Comparison of ENCODE assay signal across 12 cellular contexts in the genomic region with DNA sequence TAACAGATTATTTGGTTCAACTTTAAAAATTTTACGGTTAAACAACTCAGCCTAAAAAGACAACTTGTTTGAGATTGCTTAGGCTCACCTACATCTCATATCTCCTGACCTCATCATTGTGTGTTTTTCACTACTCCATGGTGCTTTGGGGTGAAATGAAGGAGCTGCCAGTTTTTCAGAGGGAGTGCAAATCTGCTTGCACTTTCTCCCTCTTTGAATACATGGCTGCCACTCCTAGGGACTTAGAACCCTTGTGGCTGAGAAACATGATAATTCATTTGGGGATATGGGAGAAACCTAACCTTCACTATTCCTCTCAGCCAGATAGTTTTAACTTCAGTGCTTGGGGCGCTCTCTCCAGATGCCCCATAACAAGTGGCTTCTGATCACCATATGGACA. TPM values are rescaled to one million over a fixed set of nuclear protein-coding genes. Genes with fewer than 3 reads are reported as not detected.
DNase-seq lines count a peak whose midpoint lies in the region; ATAC-seq and TF ChIP-seq lines count a peak whose summit lies in the region.
"Had no signal": no experiment of that assay in that cellular context is flagged by ENCODE, and none has a peak within 500 bp of the region (broad histone marks: within the 10 kb centered on the region; RNA-seq: fewer than 3 reads in every experiment).

No MANE protein-coding gene starts in this region.

- peaks cover 35 to 62% (median 36%) of the 10 kb centered on the region in 4 donors for H3K4me1 Mint-ChIP-seq in CD4-positive, alpha-beta memory T cell
- H3K4me1 Mint-ChIP-seq in WTC11 (peaks cover 53% of the 10 kb centered on the region), mesothelial cell of epicardium (peaks cover 40% of the 10 kb centered on the region)

- H3K27me3 ChIP-seq in BLaER1 (no peaks in the 10 kb centered on the region), sigmoid colon (no peaks in the 10 kb centered on the region), HAP-1 (ENCODE audit: low read depth) (no peaks in the 10 kb centered on the region)
- no peaks in the 10 kb centered on the region for H3K27me3 ChIP-seq in CD4-positive, alpha-beta memory T cell (ENCODE audit: insufficient read depth, low read length)
- H3K27me3 ChIP-seq: right atrium auricular region, thyroid gland had no signal

- peak overlapping the region; percentile 76 to 97 (median 90) for H3K4me3 Mint-ChIP-seq in CD4-positive, alpha-beta memory T cell
- H3K4me3 Mint-ChIP-seq in WTC11 = peak overlapping the region; percentile 46
- H3K4me3 Mint-ChIP-seq in mesothelial cell of epicardium = no peak overlapping the region

- peaks cover 59% of the 10 kb centered on the region for H4K20me1 ChIP-seq in BLaER1

- peaks cover 0 to 18% of the 10 kb centered on the region in 2 donors for H3K36me3 Mint-ChIP-seq in CD4-positive, alpha-beta memory T cell
- H3K36me3 Mint-ChIP-seq in WTC11 (no peaks in the 10 kb centered on the region), mesothelial cell of epicardium (no peaks in the 10 kb centered on the region)

- H3K4me3 ChIP-seq in BLaER1 = no peak overlapping the region
- peak overlapping the region in 1 of 2 donors; percentile 64 for H3K4me3 ChIP-seq in CD4-positive, alpha-beta memory T cell (ENCODE audit: low read length in 2 of 2)
- H3K4me3 ChIP-seq in sigmoid colon = no peak overlapping the region
- no peak overlapping the region for H3K4me3 ChIP-seq in HAP-1
- H3K4me3 ChIP-seq: right atrium auricular region, thyroid gland had no signal

- intact Hi-C loops in CD4-positive, alpha-beta memory T cell (cut with micrococcal nuclease) = loop anchor here (2.0 kb wide), 1 partner anchor 22 kb away; no protein-coding TSS in a partner anchor
- intact Hi-C loops in sigmoid colon (cut with DNase I) = loop anchor here (2.0 kb wide), 1 partner anchor 98 kb away; no protein-coding TSS in a partner anchor

- in situ Hi-C loops in HAP-1 (cut with MboI; ENCODE audit: low sequenced_read_pairs) = no loop called here

- peak overlapping the region; percentile 66; the same call in 1 of the 2 replicates for H3K4me2 ChIP-seq in BLaER1

- CTCF ChIA-PET in CD4-positive, alpha-beta memory T cell (lab: Charles Lee; ENCODE audit: partially characterized antibody) = interaction anchor here (2.2 kb wide), 1 partner anchor 206 kb away, joined by 5 read pairs; no protein-coding TSS in a partner anchor
- CTCF ChIA-PET in WTC11 (lab: Charles Lee) = no interaction called here

- WGBS in sigmoid colon, 2 donors = 77 to 78% methylated on average over 2 of the region's 2 CpGs

- TF ChIP-seq CTCF in WTC11 (IDR thresholded peaks at IDR 0.05) (no peak), mesothelial cell of epicardium (IDR thresholded peaks at IDR 0.05; ENCODE audit: unreplicated experiment) (no peak), sigmoid colon (IDR thresholded peaks at IDR 0.05) (no peak)

- ATAC-seq in WTC11 = no peak

- no peak for TF ChIP-seq EP300 in sigmoid colon (IDR thresholded peaks at IDR 0.05)

- H3K9ac ChIP-seq in BLaER1 = no peak overlapping the region

- H3K27ac ChIP-seq in BLaER1 (no peak overlapping the region), sigmoid colon (no peak overlapping the region)
- H3K27ac ChIP-seq in CD4-positive, alpha-beta memory T cell (ENCODE audit: low read depth, low read length) = peak overlapping the region; percentile 98
- H3K27ac ChIP-seq: right atrium auricular region, thyroid gland had no signal

- no peaks in the 10 kb centered on the region for H3K9me3 Mint-ChIP-seq in CD4-positive, alpha-beta memory T cell
- no peaks in the 10 kb centered on the region for H3K9me3 Mint-ChIP-seq in WTC11
- no peaks in the 10 kb centered on the region for H3K9me3 Mint-ChIP-seq in mesothelial cell of epicardium

- H3K27me3 Mint-ChIP-seq in CD4-positive, alpha-beta memory T cell = peaks cover 0 to 2% of the 10 kb centered on the region in 2 donors
- H3K27me3 Mint-ChIP-seq in WTC11 (ENCODE audit: low read depth) (no peaks in the 10 kb centered on the region), mesothelial cell of epicardium (ENCODE audit: low read depth) (no peaks in the 10 kb centered on the region)

- no peak for DNase-seq in CD4-positive, alpha-beta memory T cell
- DNase-seq in WTC11 (ENCODE audit: low spot score) (no peak), mesothelial cell of epicardium (ENCODE audit: low spot score in 2 of 2, unreplicated experiment in 2 of 2) (no peak), SW 1271 (lab: John Stamatoyannopoulos, UW) (no peak), sigmoid colon (no peak), HAP-1 (ENCODE audit: low spot score in 2 of 2) (no peak)
- DNase-seq: activated CD4-positive, CD25-positive, alpha-beta regulatory T cell; Caco-2; SHP77; thyroid gland had no signal

- H3K36me3 ChIP-seq in BLaER1 = no peaks in the 10 kb centered on the region
- H3K36me3 ChIP-seq in CD4-positive, alpha-beta memory T cell (ENCODE audit: insufficient read depth, low read length) = no peaks in the 10 kb centered on the region
- H3K36me3 ChIP-seq in sigmoid colon = no peaks in the 10 kb centered on the region
- H3K36me3 ChIP-seq in HAP-1 (replicated peaks) = no peaks in the 10 kb centered on the region; the same call in 1 of the 2 replicates
- H3K36me3 ChIP-seq: right atrium auricular region, thyroid gland had no signal

- POLR2A ChIA-PET in CD4-positive, alpha-beta memory T cell (lab: Charles Lee; ENCODE audit: partially characterized antibody) = interaction anchor here (1.4 kb wide), 1 partner anchor 12 kb away, joined by 3 read pairs; no protein-coding TSS in a partner anchor
- POLR2A ChIA-PET in WTC11 (lab: Charles Lee) = no interaction called here

- H3K27ac Mint-ChIP-seq in CD4-positive, alpha-beta memory T cell = peak overlapping the region; percentile 96 to 100 (median 99)
- H3K27ac Mint-ChIP-seq in WTC11 = peak overlapping the region; percentile 95
- peak overlapping the region; percentile 81 for H3K27ac Mint-ChIP-seq in mesothelial cell of epicardium

- H3K4me1 ChIP-seq in BLaER1 (peaks cover 42% of the 10 kb centered on the region), sigmoid colon (peaks cover 0 to 50% (median 35%) of the 10 kb centered on the region in 4 donors), HAP-1 (peaks cover 9% of the 10 kb centered on the region)
- peaks cover 64% of the 10 kb centered on the region for H3K4me1 ChIP-seq in CD4-positive, alpha-beta memory T cell (ENCODE audit: insufficient read depth, low read length)

- no peaks in the 10 kb centered on the region for H3K9me3 ChIP-seq in BLaER1
- no peaks in the 10 kb centered on the region for H3K9me3 ChIP-seq in CD4-positive, alpha-beta memory T cell (ENCODE audit: control insufficient read depth in 1 of 2, low read length in 2 of 2)
- no peaks in the 10 kb centered on the region for H3K9me3 ChIP-seq in sigmoid colon
- H3K9me3 ChIP-seq in HAP-1 = no peaks in the 10 kb centered on the region
- H3K9me3 ChIP-seq: Caco-2, right atrium auricular region, thyroid gland had no signal

- no peak for TF ChIP-seq POLR2A in sigmoid colon (IDR thresholded peaks at IDR 0.05)

TF ChIP-seq in WTC11, 78 proteins besides CTCF, POLR2A, EP300 and RAD21:
- TF ChIP-seq ZBTB21 (CRISPR knock-in tag; IDR thresholded peaks at IDR 0.05; ENCODE audit: borderline replicate concordance) = no peak
- no peak for TF ChIP-seq NFE2L1 (CRISPR knock-in tag; IDR thresholded peaks at IDR 0.05)
- TF ChIP-seq ZNF317 (CRISPR knock-in tag; IDR thresholded peaks at IDR 0.05; ENCODE audit: borderline replicate concordance, low read depth) = no peak
- TF ChIP-seq, protein P1, sequence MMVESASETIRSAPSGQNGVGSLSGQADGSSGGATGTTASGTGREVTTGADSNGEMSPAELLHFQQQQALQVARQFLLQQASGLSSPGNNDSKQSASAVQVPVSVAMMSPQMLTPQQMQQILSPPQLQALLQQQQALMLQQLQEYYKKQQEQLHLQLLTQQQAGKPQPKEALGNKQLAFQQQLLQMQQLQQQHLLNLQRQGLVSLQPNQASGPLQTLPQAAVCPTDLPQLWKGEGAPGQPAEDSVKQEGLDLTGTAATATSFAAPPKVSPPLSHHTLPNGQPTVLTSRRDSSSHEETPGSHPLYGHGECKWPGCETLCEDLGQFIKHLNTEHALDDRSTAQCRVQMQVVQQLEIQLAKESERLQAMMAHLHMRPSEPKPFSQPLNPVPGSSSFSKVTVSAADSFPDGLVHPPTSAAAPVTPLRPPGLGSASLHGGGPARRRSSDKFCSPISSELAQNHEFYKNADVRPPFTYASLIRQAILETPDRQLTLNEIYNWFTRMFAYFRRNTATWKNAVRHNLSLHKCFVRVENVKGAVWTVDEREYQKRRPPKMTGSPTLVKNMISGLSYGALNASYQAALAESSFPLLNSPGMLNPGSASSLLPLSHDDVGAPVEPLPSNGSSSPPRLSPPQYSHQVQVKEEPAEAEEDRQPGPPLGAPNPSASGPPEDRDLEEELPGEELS (CRISPR knock-in tag; IDR thresholded peaks at IDR 0.05) = no peak
- no peak for TF ChIP-seq PRRX2 (CRISPR knock-in tag; IDR thresholded peaks at IDR 0.05)
- no peak for TF ChIP-seq RORB (CRISPR knock-in tag; IDR thresholded peaks at IDR 0.05)

RNA-seq across cellular contexts. Expression of a gene that starts 2.7 kb away (rescaled TPM):
- total RNA-seq in CD4-positive, alpha-beta memory T cell = 100 to 1,000 TPM; 144 to 151 TPM
- 10 to 100 TPM; 89.8 to 93.3 TPM for polyA plus RNA-seq in CD4-positive, alpha-beta memory T cell
- 21.4 to 30.6 TPM (median 22.7 TPM) in 3 replicates for total RNA-seq in WTC11 (2021)
- 37.1 to 44.2 TPM (median 38.7 TPM) in 3 replicates for total RNA-seq in mesothelial cell of epicardium
- total RNA-seq in sigmoid colon = 100 to 1,000 TPM in 1 of 4 donors, 10 to 100 TPM in 3; 83.2 to 101 (median 91.2) TPM
- 10 to 100 TPM; 10.2 to 11.5 (median 10.4) TPM for polyA plus RNA-seq in sigmoid colon
